In genomic region chr6:146543211-146543939, GRCh38 we compare ENCODE assay signal across 8 cellular contexts. TPM values are rescaled to one million over a fixed set of nuclear protein-coding genes. Genes with fewer than 3 reads are reported as not detected.
DNase-seq lines count a peak whose midpoint lies in the region; ATAC-seq and TF ChIP-seq lines count a peak whose summit lies in the region.

RAB32 (plus strand) TSS chr6:146543833; CDS start chr6:146543872, 39 bp downstream.

- intact Hi-C loops in CD8-positive, alpha-beta T cell (cut with DNase I, micrococcal nuclease): no loop called here

- H3K36me3 ChIP-seq in CD8-positive, alpha-beta T cell (ENCODE audit: insufficient read depth, low read length): no peaks in the 10 kb centered on the region

- no peak for TF ChIP-seq CTCF in CD8-positive, alpha-beta T cell (IDR thresholded peaks at IDR 0.05)
- peak; percentile 94 for TF ChIP-seq CTCF in chondrocyte (IDR thresholded peaks at IDR 0.05)

- H3K27ac Mint-ChIP-seq in CD8-positive, alpha-beta T cell: no peak within 1 kb of the TSS
- peak within 1 kb of the TSS; percentile 97 for H3K27ac Mint-ChIP-seq in chondrocyte (ENCODE audit: unreplicated experiment)

- no peaks in the 10 kb centered on the region for H3K9me3 Mint-ChIP-seq in CD8-positive, alpha-beta T cell
- H3K9me3 Mint-ChIP-seq in chondrocyte (ENCODE audit: low read depth): no peaks in the 10 kb centered on the region

- H3K9me3 ChIP-seq in CD8-positive, alpha-beta T cell (ENCODE audit: low read length): no peaks in the 10 kb centered on the region

- ATAC-seq in CD8-positive, alpha-beta T cell: peak; percentile 44
- peak; percentile 86 for ATAC-seq in GM19372 (IDR thresholded peaks at IDR 0.05; ENCODE audit: low read depth, unreplicated experiment)
- peak; percentile 53 for ATAC-seq in HG03469 (IDR thresholded peaks at IDR 0.05; ENCODE audit: unreplicated experiment)

- H3K27ac ChIP-seq in CD8-positive, alpha-beta T cell (ENCODE audit: low read depth, low read length): no peak within 1 kb of the TSS

- H3K4me3 ChIP-seq in CD8-positive, alpha-beta T cell (ENCODE audit: low read depth, low read length): no peak within 1 kb of the TSS
- H3K4me3 ChIP-seq in skeletal muscle cell (ENCODE audit: low read depth, low read length): peak within 1 kb of the TSS; percentile 80

- H3K4me1 ChIP-seq in CD8-positive, alpha-beta T cell (ENCODE audit: insufficient read depth, low read length): no peaks in the 10 kb centered on the region

- peaks cover 21% of the 10 kb centered on the region for H3K27me3 Mint-ChIP-seq in CD8-positive, alpha-beta T cell (ENCODE audit: low read depth)
- H3K27me3 Mint-ChIP-seq in chondrocyte (ENCODE audit: low read depth): no peaks in the 10 kb centered on the region

- POLR2A ChIA-PET in CD8-positive, alpha-beta T cell (lab: Charles Lee): no interaction called here

- CTCF ChIA-PET in CD8-positive, alpha-beta T cell (lab: Charles Lee): no interaction called here

- peaks cover 12% of the 10 kb centered on the region for H3K4me1 Mint-ChIP-seq in CD8-positive, alpha-beta T cell (ENCODE audit: low read depth)
- H3K4me1 Mint-ChIP-seq in chondrocyte (ENCODE audit: low read depth): peaks cover 41% of the 10 kb centered on the region

- peaks cover 9% of the 10 kb centered on the region for H3K27me3 ChIP-seq in CD8-positive, alpha-beta T cell (ENCODE audit: insufficient read depth, low read length)

- DNase-seq in CD8-positive, alpha-beta T cell: peak in 1 of 7 experiments; percentile 5
- DNase-seq in SKM-1 (lab: John Stamatoyannopoulos, UW; ENCODE audit: unreplicated experiment) (peak; percentile 84), chondrocyte (ENCODE audit: low spot score) (peak; percentile 97), iris pigment epithelial cell (ENCODE audit: low read depth) (peak; percentile 97), skeletal muscle cell (ENCODE audit: low read depth) (peak; percentile 77), NCI-H526 treated with DMSO at 0.1 percent for 48 hours (lab: John Stamatoyannopoulos, UW) (no peak)

- H3K36me3 Mint-ChIP-seq in CD8-positive, alpha-beta T cell: no peaks in the 10 kb centered on the region
- H3K36me3 Mint-ChIP-seq in chondrocyte (ENCODE audit: low read depth): no peaks in the 10 kb centered on the region

- peak within 1 kb of the TSS; percentile 75 for H3K4me3 Mint-ChIP-seq in CD8-positive, alpha-beta T cell
- peak within 1 kb of the TSS; percentile 98 for H3K4me3 Mint-ChIP-seq in chondrocyte (ENCODE audit: unreplicated experiment)

RNA-seq across cellular contexts. Expression of gene RAB32, which starts in this region (rescaled TPM):
- not detected for total RNA-seq in CD8-positive, alpha-beta T cell
- 41.8 to 80.6 TPM (median 76.1 TPM) in 3 replicates for total RNA-seq in chondrocyte

Comparison
In these comparisons a context has a peak if more than half of its experiments do, and no peak if none do; other contexts are left out.
1. RNA of gene RAB32 (total RNA-seq): 41.8 to 80.6 TPM in chondrocyte; not detected in CD8-positive, alpha-beta T cell; every median in the first group is over 10 times any median in the second.
2. Peak in ATAC-seq in CD8-positive, alpha-beta T cell; RNA of the gene not detected or under 1 TPM.
3. Peak in every context shown above with its lines, with median percentiles within 50 percentile points of each other: ATAC-seq.